8 cellular contexts compared by ENCODE assay signal in the genomic region with DNA sequence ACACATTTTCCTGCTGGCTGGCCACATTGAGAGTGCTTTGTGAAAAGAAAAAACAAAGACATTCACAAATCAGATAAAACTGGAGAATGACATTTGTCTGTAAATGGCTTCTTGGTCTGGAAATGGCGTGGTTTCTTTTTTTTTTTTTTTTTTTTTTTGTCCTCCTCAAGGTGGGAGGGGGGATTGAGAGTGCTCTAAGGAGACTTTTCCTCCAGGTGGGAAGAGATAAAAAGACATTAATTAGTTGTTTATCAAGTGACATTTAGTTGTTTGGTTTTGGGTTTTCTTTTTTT. TPM values are rescaled to one million over a fixed set of nuclear protein-coding genes. Genes with fewer than 3 reads are reported as not detected.
A peak's percentile ranks its signal among the peaks of the same experiment; 100 is the strongest.
DNase-seq lines count a peak whose midpoint lies in the region; FAIRE-seq and TF ChIP-seq lines count a peak whose summit lies in the region.

No MANE protein-coding gene starts in this region.

- H3K4me3 Mint-ChIP-seq in astrocyte (ENCODE audit: unreplicated experiment), result peak overlapping the region; percentile 93

- no peak for FAIRE-seq in astrocyte (lab: Jason Lieb, UNC)

- H3K23ac ChIP-seq in mesenchymal stem cell (ENCODE audit: low read length in 2 of 2), result no peak overlapping the region

- no peak overlapping the region for H2AK5ac ChIP-seq in mesenchymal stem cell (ENCODE audit: low read length, severe bottlenecking)

- H2AFZ ChIP-seq in astrocyte (ENCODE audit: low read depth, low read length) (no peak overlapping the region), mesenchymal stem cell (ENCODE audit: low read depth, low read length) (no peak overlapping the region)

- H3K36me3 Mint-ChIP-seq in astrocyte (ENCODE audit: low read depth, unreplicated experiment), result no peaks in the 10 kb centered on the region

- H3K4me3 ChIP-seq in BJ (ENCODE audit: low read depth, low read length) (peak overlapping the region; percentile 88), HUES48 (ENCODE audit: low read depth, low read length) (peak overlapping the region; percentile 96), astrocyte (ENCODE audit: insufficient read depth, low read depth, low read length) (peak overlapping the region; percentile 87), mesenchymal stem cell (ENCODE audit: insufficient read depth in 1 of 2, low read depth in 1 of 2, low read length in 2 of 2) (peak overlapping the region in 1 of 2 experiments; percentile 89)

- H3K27me3 ChIP-seq in BJ (ENCODE audit: control insufficient read depth, insufficient read depth, low read length), result no peaks in the 10 kb centered on the region
- no peaks in the 10 kb centered on the region; the same call in 1 of the 2 replicates for H3K27me3 ChIP-seq in HUES48 (ENCODE audit: control insufficient read depth, insufficient read depth, low read length)
- H3K27me3 ChIP-seq in astrocyte (ENCODE audit: insufficient read depth, low read length), result no peaks in the 10 kb centered on the region
- no peaks in the 10 kb centered on the region for H3K27me3 ChIP-seq in mesenchymal stem cell (ENCODE audit: control insufficient read depth in 1 of 2, insufficient read depth in 1 of 2, low read length in 2 of 2)

- no peak for DNase-seq in BJ (ENCODE audit: low read depth)
- no peak for DNase-seq in astrocyte (ENCODE audit: low read depth)
- DNase-seq in mesenchymal stem cell, result no peak
- no peak for DNase-seq in DMS53 (lab: John Stamatoyannopoulos, UW)
- DNase-seq in GM10266 (ENCODE audit: extremely low spot score), result no peak
- DNase-seq in activated CD8-positive, alpha-beta memory T cell treated with anti-CD3 and anti-CD28 coated beads for 24 hours, result no peak
- DNase-seq in amygdala (lab: John Stamatoyannopoulos, UW), result no peak

- no peak overlapping the region for H2BK12ac ChIP-seq in mesenchymal stem cell (ENCODE audit: low read length in 2 of 2)

- H3K36me3 ChIP-seq in BJ (ENCODE audit: control insufficient read depth, insufficient read depth, low read length) (no peaks in the 10 kb centered on the region), HUES48 (ENCODE audit: control insufficient read depth, insufficient read depth, low read length) (peaks cover 16% of the 10 kb centered on the region), astrocyte (ENCODE audit: insufficient read depth, low read length) (peaks cover 2% of the 10 kb centered on the region), mesenchymal stem cell (ENCODE audit: control insufficient read depth in 1 of 2, insufficient read depth in 2 of 2, low read depth in 1 of 2, low read length in 2 of 2) (peaks cover 7 to 12% of the 10 kb centered on the region in 2 experiments)

- no peak overlapping the region for H3K14ac ChIP-seq in mesenchymal stem cell (ENCODE audit: low read length in 2 of 2)

- peak overlapping the region; percentile 89 for H3K27ac Mint-ChIP-seq in astrocyte (ENCODE audit: unreplicated experiment)

- 0% methylated on average over 1 of the region's 1 CpG for WGBS in mesenchymal stem cell

- H3K4ac ChIP-seq in mesenchymal stem cell (ENCODE audit: low read depth in 1 of 2, low read length in 2 of 2), result no peak overlapping the region

- no peak overlapping the region for H4K91ac ChIP-seq in mesenchymal stem cell (ENCODE audit: low read length)

- H3K79me1 ChIP-seq in mesenchymal stem cell (replicated peaks; ENCODE audit: low read length, poor library complexity, severe bottlenecking), result peaks cover 8% of the 10 kb centered on the region

- no peak overlapping the region for H3K18ac ChIP-seq in mesenchymal stem cell (ENCODE audit: low read depth in 1 of 2, low read length in 2 of 2)

- peaks cover 27% of the 10 kb centered on the region for H3K4me1 Mint-ChIP-seq in astrocyte (ENCODE audit: low read depth, unreplicated experiment)

- H3K27me3 Mint-ChIP-seq in astrocyte (ENCODE audit: low read depth, unreplicated experiment), result no peaks in the 10 kb centered on the region

- CTCF ChIA-PET in BJ (lab: Yijun Ruan, JAX), result no interaction called here

- H3K9ac ChIP-seq in HUES48 (ENCODE audit: low read depth, low read length), result peak overlapping the region; percentile 78; the same call in 1 of the 2 replicates
- peak overlapping the region; percentile 99 for H3K9ac ChIP-seq in astrocyte (ENCODE audit: low read length)
- peak overlapping the region; percentile 95 for H3K9ac ChIP-seq in mesenchymal stem cell (ENCODE audit: low read length)

- no peak overlapping the region for H4K8ac ChIP-seq in mesenchymal stem cell (ENCODE audit: low read length)

- H3K27ac ChIP-seq in HUES48 (ENCODE audit: low read depth, low read length) (peak overlapping the region; percentile 95), astrocyte (ENCODE audit: low read depth, low read length) (peak overlapping the region; percentile 88), mesenchymal stem cell (ENCODE audit: low read length, poor library complexity, severe bottlenecking) (no peak overlapping the region)

- H2BK15ac ChIP-seq in mesenchymal stem cell (ENCODE audit: low read depth, poor library complexity, severe bottlenecking), result no peak overlapping the region

- no peak for TF ChIP-seq CTCF in BJ (IDR thresholded peaks at IDR 0.05; ENCODE audit: insufficient read depth, low read depth, low read length)
- no peak for TF ChIP-seq CTCF in astrocyte (IDR thresholded peaks at IDR 0.05; ENCODE audit: insufficient read depth, low read depth, low read length)
- TF ChIP-seq CTCF in GM10266 (IDR thresholded peaks at IDR 0.05; ENCODE audit: control insufficient read depth, insufficient read depth, low read depth, missing control alignments), result no peak

- H2BK120ac ChIP-seq in mesenchymal stem cell (ENCODE audit: low read depth, low read length), result no peak overlapping the region

- H3K4me2 ChIP-seq in astrocyte (ENCODE audit: low read length) (peak overlapping the region; percentile 82), mesenchymal stem cell (ENCODE audit: low read length, poor library complexity, severe bottlenecking) (peak overlapping the region; percentile 44)

- peaks cover 51% of the 10 kb centered on the region for H4K20me1 ChIP-seq in astrocyte (ENCODE audit: insufficient read depth, low read length)

- H3K9me3 ChIP-seq in HUES48 (ENCODE audit: control insufficient read depth, insufficient read depth, low read length) (no peaks in the 10 kb centered on the region), astrocyte (ENCODE audit: insufficient read depth, low read depth, low read length) (no peaks in the 10 kb centered on the region), mesenchymal stem cell (ENCODE audit: control insufficient read depth, low read length) (no peaks in the 10 kb centered on the region)

- POLR2A ChIA-PET in BJ (lab: Charles Lee), result no interaction called here

- peaks cover 59% of the 10 kb centered on the region for H3K79me2 ChIP-seq in astrocyte (ENCODE audit: insufficient read depth, low read length)

- H3K4me1 ChIP-seq in HUES48 (ENCODE audit: control insufficient read depth, insufficient read depth, low read length), result peaks cover 50% of the 10 kb centered on the region
- peaks cover 27% of the 10 kb centered on the region for H3K4me1 ChIP-seq in astrocyte (ENCODE audit: insufficient read depth, low read length)
- H3K4me1 ChIP-seq in mesenchymal stem cell (ENCODE audit: control insufficient read depth, insufficient read depth, low read depth, low read length), result peaks cover 17% of the 10 kb centered on the region

- no peak overlapping the region for H2BK5ac ChIP-seq in mesenchymal stem cell (ENCODE audit: low read depth, low read length, poor library complexity, severe bottlenecking)

- H3K9me3 Mint-ChIP-seq in astrocyte (ENCODE audit: unreplicated experiment), result no peaks in the 10 kb centered on the region

RNA-seq across cellular contexts. Expression of gene GNAS, which starts 40.4 kb away (rescaled TPM):
- polyA plus RNA-seq in BJ (2011; rRNA removed), result 1,063 and 1,537 TPM in 2 replicates
- 1,584 and 1,724 TPM in 2 replicates for polyA minus RNA-seq in BJ (2011; rRNA and poly(A)+ RNA removed)
- total RNA-seq in astrocyte, result 1,937 and 2,003 TPM in 2 replicates
- polyA plus RNA-seq in mesenchymal stem cell (2013, experiment 1 of 2), result 1,046 TPM
- 1,042 TPM for polyA plus RNA-seq in mesenchymal stem cell (2013, experiment 2 of 2)

RNA-seq across cellular contexts. Expression of gene GNAS-AS1, which starts 42.2 kb away (rescaled TPM):
- polyA plus RNA-seq in BJ (2011; rRNA removed), result 0.42 and 0.45 TPM in 2 replicates
- polyA minus RNA-seq in BJ (2011; rRNA and poly(A)+ RNA removed), result 0.15 and 0.57 TPM in 2 replicates
- 2.8 and 3.8 TPM in 2 replicates for total RNA-seq in astrocyte
- 0.26 TPM for polyA plus RNA-seq in mesenchymal stem cell (2013, experiment 1 of 2)
- 0.26 TPM for polyA plus RNA-seq in mesenchymal stem cell (2013, experiment 2 of 2)
